34 cellular contexts compared by ENCODE assay signal in the genomic region with DNA sequence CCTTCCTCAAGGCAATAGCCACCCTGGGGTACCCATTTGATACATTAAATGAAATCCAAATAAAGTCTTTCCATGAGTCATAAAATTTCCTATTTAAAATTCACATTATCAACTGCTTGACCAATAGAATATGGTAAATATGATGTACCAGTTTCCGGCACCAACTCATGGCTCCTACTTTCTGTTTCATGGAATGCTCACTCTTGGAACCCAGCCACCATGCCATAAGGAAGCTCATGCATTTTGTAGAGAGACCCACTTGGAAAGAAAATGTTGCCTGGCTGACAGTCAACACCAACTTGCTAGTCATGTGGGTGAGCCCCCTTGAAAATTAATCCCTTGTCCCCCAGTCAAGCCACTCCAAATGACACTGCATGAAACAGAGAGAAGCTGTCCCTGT. TPM values are rescaled to one million over a fixed set of nuclear protein-coding genes. Genes with fewer than 3 reads are reported as not detected.
DNase-seq lines count a peak whose midpoint lies in the region; TF ChIP-seq lines count a peak whose summit lies in the region.
"Had no signal": no experiment of that assay in that cellular context is flagged by ENCODE, and none has a peak within 500 bp of the region (broad histone marks: within the 10 kb centered on the region; RNA-seq: fewer than 3 reads in every experiment).

No MANE protein-coding gene starts in this region.

- H3K27ac ChIP-seq in A673 (ENCODE audit: low read depth, low read length, poor library complexity, severe bottlenecking) (no peak overlapping the region), WERI-Rb-1 (no peak overlapping the region)
- H3K27ac ChIP-seq: cardiac muscle cell, colonic mucosa, left ventricle myocardium inferior, upper lobe of right lung, VCaP had no signal

- H3K27ac Mint-ChIP-seq in nephron (peak overlapping the region in 2 of 3 experiments; percentile 61 to 76), nephron progenitor cell (no peak overlapping the region)
- H3K27ac Mint-ChIP-seq: activated CD4-positive, alpha-beta T cell treated with anti-CD3 and anti-CD28 coated beads, Interleukin-2, amount 10 ng/mL, durations not matched to agents 24 days and 14 days; activated naive CD4-positive, alpha-beta T cell treated with anti-CD3 and anti-CD28 coated beads, Interleukin-2, amount 50 U/mL, for 24 hours; activated T-helper 2 cell treated with anti-CD3 and anti-CD28 coated beads, Interferon-gamma antibody, Interleukin-2, Interleukin-4, amounts not matched to agents 10 μg/mL and 5 μg/mL and 100 μg/mL, durations not matched to agents 14 hours and 24 hours and 36 hours; CD4-positive, CD25-positive, alpha-beta regulatory T cell; effector memory CD8-positive, alpha-beta T cell; naive B cell; stimulated activated naive B cell treated with anti-CD40 and anti-IgM and Interleukin-4, amounts not matched to agents 10 μg/mL and 1 μg/mL and 100 μg/mL, for 72 hours had no signal

- no TSS peak for BruUV-seq in A673 (replicated peaks; lab: Mats Ljungman, UMichigan)

- POLR2A ChIA-PET in A673 (lab: Charles Lee; ENCODE audit: low non-redundant PET), result no interaction called here

- peaks cover 68% of the 10 kb centered on the region for H3K4me1 ChIP-seq in A673 (ENCODE audit: insufficient read depth, low read length, poor library complexity, severe bottlenecking)
- H3K4me1 ChIP-seq: colonic mucosa had no signal

- no peaks in the 10 kb centered on the region for H3K36me3 Mint-ChIP-seq in nephron (ENCODE audit: low read depth)
- H3K36me3 Mint-ChIP-seq in nephron progenitor cell (ENCODE audit: low read depth), result no peaks in the 10 kb centered on the region
- H3K36me3 Mint-ChIP-seq: activated naive CD4-positive, alpha-beta T cell treated with anti-CD3 and anti-CD28 coated beads, Interleukin-2, amount 50 U/mL, for 24 hours; CD4-positive, CD25-positive, alpha-beta regulatory T cell; naive B cell; stimulated activated naive B cell treated with anti-CD40 and anti-IgM and Interleukin-4, amounts not matched to agents 10 μg/mL and 1 μg/mL and 100 μg/mL, for 72 hours had no signal

- TF ChIP-seq CTCF in A673 (conservative IDR thresholded peaks at IDR 0.05; ENCODE audit: low read depth, low read length) (no peak), nephron (IDR thresholded peaks at IDR 0.05; ENCODE audit: unreplicated experiment in 3 of 3) (no peak), nephron progenitor cell (IDR thresholded peaks at IDR 0.05) (no peak), WERI-Rb-1 (IDR thresholded peaks at IDR 0.05; ENCODE audit: low read depth, low read length) (no peak)

- H3K4me3 ChIP-seq in A673 (ENCODE audit: low read depth, low read length, poor library complexity, severe bottlenecking) (no peak overlapping the region), WERI-Rb-1 (ENCODE audit: low read depth, low read length) (no peak overlapping the region)
- H3K4me3 ChIP-seq: cardiac muscle cell, colonic mucosa, left ventricle myocardium inferior, upper lobe of right lung had no signal

- H3K4me3 Mint-ChIP-seq in nephron, result no peak overlapping the region
- no peak overlapping the region for H3K4me3 Mint-ChIP-seq in nephron progenitor cell
- H3K4me3 Mint-ChIP-seq: activated CD4-positive, alpha-beta T cell treated with anti-CD3 and anti-CD28 coated beads, Interleukin-2, amount 10 ng/mL, durations not matched to agents 24 days and 14 days; activated naive CD4-positive, alpha-beta T cell treated with anti-CD3 and anti-CD28 coated beads, Interleukin-2, amount 50 U/mL, for 24 hours; CD4-positive, CD25-positive, alpha-beta regulatory T cell; effector memory CD8-positive, alpha-beta T cell; naive B cell; stimulated activated naive B cell treated with anti-CD40 and anti-IgM and Interleukin-4, amounts not matched to agents 10 μg/mL and 1 μg/mL and 100 μg/mL, for 72 hours had no signal

- H3K36me3 ChIP-seq in A673 (ENCODE audit: insufficient read depth, low read length, poor library complexity, severe bottlenecking), result no peaks in the 10 kb centered on the region
- H3K36me3 ChIP-seq in WERI-Rb-1, result no peaks in the 10 kb centered on the region
- H3K36me3 ChIP-seq: cardiac muscle cell, colonic mucosa, left ventricle myocardium inferior, upper lobe of right lung had no signal

- H3K9me3 ChIP-seq in A673 (ENCODE audit: low read depth, low read length, poor library complexity, severe bottlenecking), result no peaks in the 10 kb centered on the region
- H3K9me3 ChIP-seq in WERI-Rb-1 (ENCODE audit: severe bottlenecking), result no peaks in the 10 kb centered on the region
- H3K9me3 ChIP-seq: colonic mucosa, left ventricle myocardium inferior, upper lobe of right lung had no signal

- H3K27me3 ChIP-seq in A673 (replicated peaks; ENCODE audit: insufficient read depth, low read depth, low read length, poor library complexity) (no peaks in the 10 kb centered on the region), WERI-Rb-1 (ENCODE audit: insufficient read depth, low read depth, severe bottlenecking) (no peaks in the 10 kb centered on the region)
- H3K27me3 ChIP-seq: cardiac muscle cell, colonic mucosa, upper lobe of right lung had no signal

- no peaks in the 10 kb centered on the region for H3K27me3 Mint-ChIP-seq in nephron (ENCODE audit: low read depth)
- H3K27me3 Mint-ChIP-seq in nephron progenitor cell (ENCODE audit: low read depth, poor library complexity), result no peaks in the 10 kb centered on the region
- H3K27me3 Mint-ChIP-seq: activated naive CD4-positive, alpha-beta T cell treated with anti-CD3 and anti-CD28 coated beads, Interleukin-2, amount 50 U/mL, for 24 hours; CD4-positive, CD25-positive, alpha-beta regulatory T cell; effector memory CD8-positive, alpha-beta T cell; naive B cell; stimulated activated naive B cell treated with anti-CD40 and anti-IgM and Interleukin-4, amounts not matched to agents 10 μg/mL and 1 μg/mL and 100 μg/mL, for 72 hours had no signal

- CTCF ChIA-PET in A673 (lab: Charles Lee), result no interaction called here

- H3K4me1 Mint-ChIP-seq in nephron (peaks cover 65% of the 10 kb centered on the region), nephron progenitor cell (peaks cover 39% of the 10 kb centered on the region)
- H3K4me1 Mint-ChIP-seq: activated CD4-positive, alpha-beta T cell treated with anti-CD3 and anti-CD28 coated beads, Interleukin-2, amount 10 ng/mL, durations not matched to agents 24 days and 14 days; activated naive CD4-positive, alpha-beta T cell treated with anti-CD3 and anti-CD28 coated beads, Interleukin-2, amount 50 U/mL, for 24 hours had no signal

- H3K9me3 Mint-ChIP-seq in nephron (no peaks in the 10 kb centered on the region), nephron progenitor cell (no peaks in the 10 kb centered on the region)
- H3K9me3 Mint-ChIP-seq: activated CD4-positive, alpha-beta T cell treated with anti-CD3 and anti-CD28 coated beads, Interleukin-2, amount 10 ng/mL, durations not matched to agents 24 days and 14 days; activated naive CD4-positive, alpha-beta T cell treated with anti-CD3 and anti-CD28 coated beads, Interleukin-2, amount 50 U/mL, for 24 hours; activated T-helper 2 cell treated with anti-CD3 and anti-CD28 coated beads, Interferon-gamma antibody, Interleukin-2, Interleukin-4, amounts not matched to agents 10 μg/mL and 5 μg/mL and 100 μg/mL, durations not matched to agents 14 hours and 24 hours and 36 hours; effector memory CD8-positive, alpha-beta T cell; naive B cell; stimulated activated naive B cell treated with anti-CD40 and anti-IgM and Interleukin-4, amounts not matched to agents 10 μg/mL and 1 μg/mL and 100 μg/mL, for 72 hours had no signal

- intact Hi-C loops in A673 (cut with micrococcal nuclease; ENCODE audit: unreplicated experiment), result loop anchor here (10.0 kb wide), 1 partner anchor 54 kb away; the partner anchor contains the start of gene WWTR1

- peak; percentile 87 for DNase-seq in A673 (ENCODE audit: low spot score)
- DNase-seq in NCI-H446 (lab: John Stamatoyannopoulos, UW), result peak; percentile 87 to 94
- DNase-seq in astrocyte of the hippocampus (ENCODE audit: low read depth, low spot score), result peak; percentile 36
- DNase-seq in nephron progenitor cell, result no peak
- DNase-seq in anterior cingulate cortex (lab: John Stamatoyannopoulos, UW), result no peak
- no peak for DNase-seq in WERI-Rb-1
- DNase-seq in stimulated activated CD4-positive, alpha-beta T cell treated with anti-CD3 and anti-CD28 coated beads, Interleukin-4, amount 100 ng/mL, for 24 hours, result no peak
- DNase-seq: activated CD4-positive, alpha-beta T cell treated with anti-CD3 and anti-CD28 coated beads, Interleukin-2, amount 10 ng/mL, durations not matched to agents 24 days and 14 days; activated CD8-positive, alpha-beta memory T cell treated with anti-CD3 and anti-CD28 coated beads for 24 hours; activated T-cell treated with anti-CD3 and anti-CD28 coated beads for 4 hours; AML-193; amniotic stem cell; CD4-positive, CD25-positive, alpha-beta regulatory T cell; colonic mucosa; effector memory CD8-positive, alpha-beta T cell; EL; head of caudate nucleus; islet precursor cell; left ventricle myocardium inferior; naive B cell; NCI-H1048; NCI-H1694; NCI-H510A; occipital lobe; PC-3; Right ventricle myocardium superior; stimulated activated naive B cell treated with anti-CD40 and anti-IgM and Interleukin-4, amounts not matched to agents 10 μg/mL and 1 μg/mL and 100 μg/mL, for 72 hours; T-helper 9 cell; upper lobe of right lung had no signal

RNA-seq across cellular contexts. Expression of gene WWTR1, which starts 57.2 kb away (rescaled TPM):
- total RNA-seq in A673 (2021), result 72.9 and 76.8 TPM in 2 replicates

Comparison
In these comparisons a context has a peak if more than half of its experiments do, and no peak if none do; other contexts are left out.
1. DNase-seq: peak in A673 (single experiment), NCI-H446 (2 of 2) and astrocyte of the hippocampus (single experiment); none in nephron progenitor cell (single experiment), anterior cingulate cortex (0 of 58), WERI-Rb-1 (single experiment) and stimulated activated CD4-positive, alpha-beta T cell treated with anti-CD3 and anti-CD28 coated beads, Interleukin-4, amount 100 ng/mL, for 24 hours (single experiment).